ENCODE assay signal across 35 cellular contexts in the genomic region with DNA sequence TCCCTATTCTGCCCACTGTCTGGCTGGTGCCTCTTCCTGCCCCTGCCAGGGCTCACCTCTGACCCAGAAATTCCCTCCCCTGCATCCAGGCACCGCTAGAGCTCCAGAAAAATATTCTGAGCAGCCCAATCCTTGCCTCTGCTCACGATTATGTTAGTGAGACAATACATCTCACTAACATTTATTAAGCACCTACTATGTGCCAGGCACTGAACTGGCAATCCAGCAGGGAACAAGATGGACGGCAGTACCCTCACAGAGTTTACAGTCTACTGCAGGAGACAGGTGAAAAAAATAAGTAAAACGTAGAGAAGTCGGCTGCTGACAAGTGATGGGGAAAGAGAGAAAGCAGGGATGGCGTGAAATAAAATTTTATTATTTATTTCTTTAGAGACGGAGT. TPM values are rescaled to one million over a fixed set of nuclear protein-coding genes. Genes with fewer than 3 reads are reported as not detected.
"Had no signal": no experiment of that assay in that cellular context is flagged by ENCODE, and none has a peak within 500 bp of the region (broad histone marks: within the 10 kb centered on the region; RNA-seq: fewer than 3 reads in every experiment).

No MANE protein-coding gene starts in this region.

- H3K4me3 ChIP-seq: MG63 had no signal

- DNase-seq: Kasumi-1, MG63, MM.1S, MV-4-11, NCI-H1048, NCI-H1092, NCI-H1092 treated with DMSO at 0.1 percent for 48 hours, NCI-H1105, NCI-H1105 treated with DMSO at 0.1 percent for 48 hours, NCI-H1417, NCI-H1417 treated with DMSO at 0.1 percent for 48 hours, NCI-H1436, NCI-H1436 treated with DMSO at 0.1 percent for 48 hours, NCI-H146, NCI-H1694, NCI-H1694 treated with DMSO at 0.1 percent for 48 hours, NCI-H187, NCI-H187 treated with DMSO at 0.1 percent for 48 hours, NCI-H1930, NCI-H2029, NCI-H2029 treated with DMSO at 0.1 percent for 48 hours, NCI-H2081, NCI-H2081 treated with DMSO at 0.1 percent for 48 hours, NCI-H2107, NCI-H2171, NCI-H2171 treated with DMSO at 0.1 percent for 48 hours, NCI-H2227 treated with DMSO at 0.1 percent for 48 hours, NCI-H226, NCI-H345, NCI-H446, NCI-H446 treated with DMSO at 0.1 percent for 48 hours, NCI-H510A, NCI-H510A treated with DMSO at 0.1 percent for 48 hours had no signal

- H3K36me3 ChIP-seq: MG63 had no signal

RNA-seq across cellular contexts. Expression of gene TINCR, which starts 5.5 kb away (rescaled TPM):
- total RNA-seq: LHCN-M2, NCI-H460 had no signal
